ENCODE assay signal across 9 cellular contexts in genomic region chr7:3065724-3066143, GRCh38. TPM values are rescaled to one million over a fixed set of nuclear protein-coding genes. Genes with fewer than 3 reads are reported as not detected.
DNase-seq lines count a peak whose midpoint lies in the region; ATAC-seq and TF ChIP-seq lines count a peak whose summit lies in the region.
"Had no signal": no experiment of that assay in that cellular context is flagged by ENCODE, and none has a peak within 500 bp of the region (broad histone marks: within the 10 kb centered on the region; RNA-seq: fewer than 3 reads in every experiment).

No MANE protein-coding gene starts in this region.

- H2AFZ ChIP-seq in Karpas-422 (ENCODE audit: low read length) (no peak overlapping the region), neural progenitor cell (replicated peaks) (peak overlapping the region; percentile 72)

- H3K4me2 ChIP-seq in Karpas-422 (ENCODE audit: low read depth, low read length, poor library complexity, severe bottlenecking), result no peak overlapping the region
- H3K4me2 ChIP-seq in neural progenitor cell, result no peak overlapping the region

- no peak for TF ChIP-seq POLR2A in heart left ventricle (IDR thresholded peaks at IDR 0.05)

- no peaks in the 10 kb centered on the region for H3K36me3 ChIP-seq in heart left ventricle
- H3K36me3 ChIP-seq in right atrium auricular region, result no peaks in the 10 kb centered on the region
- no peaks in the 10 kb centered on the region for H3K36me3 ChIP-seq in Karpas-422 (ENCODE audit: insufficient read depth, low read length)
- no peaks in the 10 kb centered on the region for H3K36me3 ChIP-seq in neural progenitor cell

- H3K27me3 ChIP-seq in heart left ventricle, result peaks cover 0 to 15% (median 7%) of the 10 kb centered on the region in 9 donors
- H3K27me3 ChIP-seq in right atrium auricular region, result no peaks in the 10 kb centered on the region
- H3K27me3 ChIP-seq in Karpas-422 (ENCODE audit: low read length), result no peaks in the 10 kb centered on the region
- no peaks in the 10 kb centered on the region for H3K27me3 ChIP-seq in neural progenitor cell

- H3K79me2 ChIP-seq in Karpas-422 (ENCODE audit: low read length), result no peaks in the 10 kb centered on the region
- no peaks in the 10 kb centered on the region for H3K79me2 ChIP-seq in neural progenitor cell (ENCODE audit: low read depth)

- peaks cover 94% of the 10 kb centered on the region for H3K4me1 Mint-ChIP-seq in activated CD4-positive, alpha-beta T cell treated with anti-CD3 and anti-CD28 coated beads for 36 hours
- peaks cover 18% of the 10 kb centered on the region for H3K4me1 Mint-ChIP-seq in neural progenitor cell

- CTCF ChIA-PET in activated CD4-positive, alpha-beta T cell treated with anti-CD3 and anti-CD28 coated beads for 36 hours (lab: Charles Lee), result interaction anchor here (0.6 to 6.9 kb wide), 19 partner anchors 12 to 1144 kb away, joined by 3 to 87 read pairs (median 4); no protein-coding TSS in a partner anchor

- ATAC-seq in heart left ventricle, result no peak
- peak; percentile 24 for ATAC-seq in activated CD4-positive, alpha-beta T cell treated with anti-CD3 and anti-CD28 coated beads for 36 hours
- no peak for ATAC-seq in GM21825 (IDR thresholded peaks at IDR 0.05; ENCODE audit: unreplicated experiment)

- 42 to 54% (median 48%) methylated on average over 11 of the region's 11 CpGs for WGBS in heart left ventricle, 4 donors

- H3K9me3 Mint-ChIP-seq in activated CD4-positive, alpha-beta T cell treated with anti-CD3 and anti-CD28 coated beads for 36 hours (ENCODE audit: low read depth), result peaks cover 13% of the 10 kb centered on the region
- H3K9me3 Mint-ChIP-seq in neural progenitor cell, result peaks cover 15% of the 10 kb centered on the region

- H3K9ac ChIP-seq in Karpas-422 (ENCODE audit: low read length) (no peak overlapping the region), neural progenitor cell (no peak overlapping the region)

- no peaks in the 10 kb centered on the region for H3F3A ChIP-seq in neural progenitor cell (ENCODE audit: low read depth)

- H3K9me2 ChIP-seq in Karpas-422 (replicated peaks; ENCODE audit: insufficient read depth, low read length), result no peaks in the 10 kb centered on the region

- H3K27me3 Mint-ChIP-seq in activated CD4-positive, alpha-beta T cell treated with anti-CD3 and anti-CD28 coated beads for 36 hours, result no peaks in the 10 kb centered on the region
- H3K27me3 Mint-ChIP-seq in neural progenitor cell (ENCODE audit: insufficient read depth, low read depth), result peaks cover 5% of the 10 kb centered on the region

- H3K27ac Mint-ChIP-seq in activated CD4-positive, alpha-beta T cell treated with anti-CD3 and anti-CD28 coated beads for 36 hours, result peak overlapping the region; percentile 91
- H3K27ac Mint-ChIP-seq in neural progenitor cell, result no peak overlapping the region

- intact Hi-C loops in heart left ventricle (cut with DNase I), result no loop called here
- intact Hi-C loops in activated CD4-positive, alpha-beta T cell treated with anti-CD3 and anti-CD28 coated beads for 36 hours (cut with DNase I, micrococcal nuclease), result loop anchor here (1.0 to 10.0 kb wide), 2 partner anchors 90 to 511 kb away; partner anchors contain the start of genes BRAT1 (in 1 of the 2) and IQCE (in 1 of the 2)

- H3K4me3 Mint-ChIP-seq in activated CD4-positive, alpha-beta T cell treated with anti-CD3 and anti-CD28 coated beads for 36 hours, result peak overlapping the region; percentile 44
- no peak overlapping the region for H3K4me3 Mint-ChIP-seq in neural progenitor cell

- POLR2A ChIA-PET in activated CD4-positive, alpha-beta T cell treated with anti-CD3 and anti-CD28 coated beads for 36 hours (lab: Charles Lee), result interaction anchor here (0.6 kb wide), 2 partner anchors 35 to 85 kb away, joined by 3 read pairs; no protein-coding TSS in a partner anchor

- no peaks in the 10 kb centered on the region for H4K20me1 ChIP-seq in Karpas-422 (ENCODE audit: insufficient read depth, low read depth, low read length)
- no peaks in the 10 kb centered on the region for H4K20me1 ChIP-seq in neural progenitor cell (ENCODE audit: low read depth)

- H3K9me3 ChIP-seq in heart left ventricle (peaks cover 0 to 6% (median 0%) of the 10 kb centered on the region in 12 donors), right atrium auricular region (no peaks in the 10 kb centered on the region), Karpas-422 (ENCODE audit: low read length) (no peaks in the 10 kb centered on the region), neural progenitor cell (ENCODE audit: low read depth) (no peaks in the 10 kb centered on the region)

- H3K36me3 Mint-ChIP-seq in activated CD4-positive, alpha-beta T cell treated with anti-CD3 and anti-CD28 coated beads for 36 hours (ENCODE audit: low read depth), result peaks cover 5% of the 10 kb centered on the region
- H3K36me3 Mint-ChIP-seq in neural progenitor cell, result peaks cover 1% of the 10 kb centered on the region

- DNase-seq in heart left ventricle (no peak), right atrium auricular region (ENCODE audit: low spot score) (no peak), Karpas-422 (peak; percentile 86), neural progenitor cell (ENCODE audit: low spot score) (peak; percentile 64), OCI-M2 (lab: John Stamatoyannopoulos, UW; ENCODE audit: unreplicated experiment) (no peak)
- peak; percentile 85 for DNase-seq in activated CD4-positive, alpha-beta T cell treated with anti-CD3 and anti-CD28 coated beads for 36 hours
- DNase-seq in effector CD8-positive, alpha-beta T cell (lab: John Stamatoyannopoulos, UW), result peak; percentile 34

- no peak overlapping the region for H3K27ac ChIP-seq in heart left ventricle
- no peak overlapping the region for H3K27ac ChIP-seq in right atrium auricular region
- H3K27ac ChIP-seq in Karpas-422 (ENCODE audit: low read length), result no peak overlapping the region
- no peak overlapping the region for H3K27ac ChIP-seq in neural progenitor cell
- H3K27ac ChIP-seq: epithelial cell of prostate had no signal

- H3K4me3 ChIP-seq in heart left ventricle (no peak overlapping the region), right atrium auricular region (no peak overlapping the region), Karpas-422 (ENCODE audit: low read length) (no peak overlapping the region), neural progenitor cell (no peak overlapping the region)

- TF ChIP-seq CTCF in heart left ventricle (IDR thresholded peaks at IDR 0.05), result peak in 9 of 12 donors; percentile 11 to 58 (median 33)
- peak in 1 of 2 donors; percentile 43 for TF ChIP-seq CTCF in right atrium auricular region (IDR thresholded peaks at IDR 0.05)
- peak; percentile 77 for TF ChIP-seq CTCF in neural progenitor cell (IDR thresholded peaks at IDR 0.05)

- H3K4me1 ChIP-seq in heart left ventricle, result peaks cover 0 to 16% (median 0%) of the 10 kb centered on the region in 12 donors
- no peaks in the 10 kb centered on the region for H3K4me1 ChIP-seq in right atrium auricular region
- H3K4me1 ChIP-seq in Karpas-422 (ENCODE audit: low read length), result no peaks in the 10 kb centered on the region
- H3K4me1 ChIP-seq in neural progenitor cell, result no peaks in the 10 kb centered on the region

RNA-seq across cellular contexts. Expression of gene CARD11, which starts 22.1 kb away (rescaled TPM):
- total RNA-seq in heart left ventricle, result 1 to 10 TPM in 2 of 9 donors, under 1 TPM in 5, not detected in 2; 0.15 to 3.2 (median 0.87) TPM
- under 1 TPM; 0.15 to 0.32 TPM for polyA plus RNA-seq in heart left ventricle
- under 1 TPM; 0.22 to 0.55 TPM for total RNA-seq in right atrium auricular region
- 38.5 and 87.2 TPM in 2 replicates for total RNA-seq in Karpas-422 (2014; rRNA removed; shearing (Covaris generic); ENCODE audit: low replicate concordance)
- total RNA-seq in activated CD4-positive, alpha-beta T cell treated with anti-CD3 and anti-CD28 coated beads for 36 hours, result 100 to 1,000 TPM; 108 to 118 TPM
- total RNA-seq in neural progenitor cell (ENCODE audit: low replicate concordance), result 0.75 and 0.87 TPM in 2 replicates

Comparison
In these comparisons a context has a peak if more than half of its experiments do, and no peak if none do; other contexts are left out.
1. DNase-seq: peak in Karpas-422 (single experiment), activated CD4-positive, alpha-beta T cell treated with anti-CD3 and anti-CD28 coated beads for 36 hours (single experiment), effector CD8-positive, alpha-beta T cell (single experiment) and neural progenitor cell (single experiment); none in heart left ventricle (0 of 5), right atrium auricular region (single experiment) and OCI-M2 (single experiment).
2. intact Hi-C loops: an anchor here in activated CD4-positive, alpha-beta T cell treated with anti-CD3 and anti-CD28 coated beads for 36 hours (1.0 to 10.0 kb wide); none called in heart left ventricle.